1 cellular context compared by ENCODE assay signal in genomic region chr7:2621061-2621828, GRCh38.
TF ChIP-seq lines count a peak whose summit lies in the region.

No MANE protein-coding gene starts in this region.

TF ChIP-seq in HepG2, 621 proteins besides CTCF, POLR2A, EP300 and RAD21 (continued from another document and continues in another):
- peak; percentile 95 for TF ChIP-seq ZNF121 (CRISPR knock-in tag; IDR thresholded peaks at IDR 0.05)
- TF ChIP-seq ATF6 (CRISPR knock-in tag; conservative IDR thresholded peaks at IDR 0.05), result no peak
- TF ChIP-seq KDM3A (CRISPR knock-in tag; IDR thresholded peaks at IDR 0.05; ENCODE audit: low read depth), result no peak
- peak; percentile 95; the same call in 1 of the 2 replicates for TF ChIP-seq ZNF512B (CRISPR knock-in tag; IDR thresholded peaks at IDR 0.05; ENCODE audit: borderline replicate concordance)
- TF ChIP-seq GATAD2A (CRISPR knock-in tag; IDR thresholded peaks at IDR 0.05), result 0 out of 2 replicates have a peak, but pooled peaks have one; percentile 6
- no peak for TF ChIP-seq ZC3H4 (CRISPR knock-in tag; IDR thresholded peaks at IDR 0.05; ENCODE audit: borderline replicate concordance)
- 0 out of 2 replicates have a peak, but pooled peaks have one; percentile 36 for TF ChIP-seq ZNF383 (CRISPR knock-in tag; IDR thresholded peaks at IDR 0.05; ENCODE audit: borderline replicate concordance)
- peak; percentile 53; the same call in 1 of the 2 replicates for TF ChIP-seq ZNF563 (CRISPR knock-in tag; IDR thresholded peaks at IDR 0.05)
- TF ChIP-seq ZNF230 (CRISPR knock-in tag; IDR thresholded peaks at IDR 0.05), result no peak
- no peak for TF ChIP-seq THAP7 (CRISPR knock-in tag; IDR thresholded peaks at IDR 0.05)
- no peak for TF ChIP-seq SP140L (CRISPR knock-in tag; IDR thresholded peaks at IDR 0.05; ENCODE audit: borderline replicate concordance)
- TF ChIP-seq ZNF773 (CRISPR knock-in tag; IDR thresholded peaks at IDR 0.05; ENCODE audit: borderline replicate concordance), result no peak
- no peak for TF ChIP-seq ATF4 (CRISPR knock-in tag; IDR thresholded peaks at IDR 0.05)
- TF ChIP-seq ZNF44 (CRISPR knock-in tag; IDR thresholded peaks at IDR 0.05), result 0 out of 2 replicates have a peak, but pooled peaks have one; percentile 37
- no peak for TF ChIP-seq SKI (IDR thresholded peaks at IDR 0.05; ENCODE audit: partially characterized antibody)
- TF ChIP-seq CENPT (CRISPR knock-in tag; IDR thresholded peaks at IDR 0.05; ENCODE audit: low read depth), result no peak
- TF ChIP-seq ZNF710 (CRISPR knock-in tag; IDR thresholded peaks at IDR 0.05; ENCODE audit: borderline replicate concordance), result peak; percentile 67; the same call in 1 of the 2 replicates
- peak; percentile 67 for TF ChIP-seq ZNF362 (CRISPR knock-in tag; IDR thresholded peaks at IDR 0.05; ENCODE audit: borderline replicate concordance)
- TF ChIP-seq JUND (CRISPR knock-in tag; IDR thresholded peaks at IDR 0.05), result no peak
- TF ChIP-seq TSC22D2 (CRISPR knock-in tag; IDR thresholded peaks at IDR 0.05; ENCODE audit: borderline replicate concordance), result no peak
- no peak for TF ChIP-seq HNRNPL (IDR thresholded peaks at IDR 0.05; ENCODE audit: low read depth, low read length)
- TF ChIP-seq AKAP8 (CRISPR knock-in tag; IDR thresholded peaks at IDR 0.05), result peak; percentile 59; the same call in 1 of the 2 replicates
- peak; percentile 82; the same call in 1 of the 2 replicates for TF ChIP-seq ZNF460 (CRISPR knock-in tag; IDR thresholded peaks at IDR 0.05; ENCODE audit: borderline replicate concordance)
- peak; percentile 71 for TF ChIP-seq HDAC1 (CRISPR knock-in tag; IDR thresholded peaks at IDR 0.05)
- no peak for TF ChIP-seq TAF15 (IDR thresholded peaks at IDR 0.05; ENCODE audit: low read depth, low read length, poor library complexity, severe bottlenecking)
- peak; percentile 64; the same call in 1 of the 2 replicates for TF ChIP-seq ZNF292 (CRISPR knock-in tag; IDR thresholded peaks at IDR 0.05; ENCODE audit: borderline replicate concordance, low read depth)
- no peak for TF ChIP-seq ATF5 (CRISPR knock-in tag; IDR thresholded peaks at IDR 0.05; ENCODE audit: low read depth)
- TF ChIP-seq KMT2B (CRISPR knock-in tag; IDR thresholded peaks at IDR 0.05), result no peak; the same call in 1 of the 2 replicates
- no peak for TF ChIP-seq MBNL3 (CRISPR knock-in tag; conservative IDR thresholded peaks at IDR 0.05)
- TF ChIP-seq RBAK (CRISPR knock-in tag; IDR thresholded peaks at IDR 0.05), result 0 out of 2 replicates have a peak, but pooled peaks have one; percentile 23
- peak; percentile 43; the same call in 1 of the 2 replicates for TF ChIP-seq ZNF609 (CRISPR knock-in tag; IDR thresholded peaks at IDR 0.05; ENCODE audit: borderline replicate concordance)
- TF ChIP-seq LCORL (IDR thresholded peaks at IDR 0.05), result no peak
- TF ChIP-seq LCORL (CRISPR knock-in tag; IDR thresholded peaks at IDR 0.05), result no peak
- no peak for TF ChIP-seq FLYWCH1 (CRISPR knock-in tag; IDR thresholded peaks at IDR 0.05)
- TF ChIP-seq AGO1 (IDR thresholded peaks at IDR 0.05; ENCODE audit: low read depth, low read length, poor library complexity, severe bottlenecking), result no peak
- TF ChIP-seq ZNF616 (CRISPR knock-in tag; IDR thresholded peaks at IDR 0.05; ENCODE audit: low read depth), result no peak
- no peak for TF ChIP-seq ATAD3A (CRISPR knock-in tag; IDR thresholded peaks at IDR 0.05)
- no peak for TF ChIP-seq U2AF1 (optimal IDR thresholded peaks at IDR 0.05; ENCODE audit: low read depth, low read length)
- no peak for TF ChIP-seq CC2D1A (CRISPR knock-in tag; IDR thresholded peaks at IDR 0.05)
- peak; percentile 73; the same call in 1 of the 2 replicates for TF ChIP-seq MEF2D (CRISPR knock-in tag; IDR thresholded peaks at IDR 0.05)
- TF ChIP-seq TOE1 (CRISPR knock-in tag; IDR thresholded peaks at IDR 0.05), result no peak
- TF ChIP-seq SATB2 (CRISPR knock-in tag; IDR thresholded peaks at IDR 0.05), result no peak
- no peak for TF ChIP-seq ZNF577 (CRISPR knock-in tag; IDR thresholded peaks at IDR 0.05; ENCODE audit: borderline replicate concordance, low read depth)
- TF ChIP-seq JDP2 (CRISPR knock-in tag; IDR thresholded peaks at IDR 0.05; ENCODE audit: borderline replicate concordance), result no peak
- no peak for TF ChIP-seq RBM22 (optimal IDR thresholded peaks at IDR 0.05; ENCODE audit: low read length)
- TF ChIP-seq CBX5 (CRISPR knock-in tag; IDR thresholded peaks at IDR 0.05; ENCODE audit: borderline replicate concordance), result no peak
- TF ChIP-seq MZF1 (CRISPR knock-in tag; IDR thresholded peaks at IDR 0.05; ENCODE audit: borderline replicate concordance), result no peak
- no peak for TF ChIP-seq ZXDC (CRISPR knock-in tag; IDR thresholded peaks at IDR 0.05)
